ENCODE assay signal across 1 cellular context in the genomic region with DNA sequence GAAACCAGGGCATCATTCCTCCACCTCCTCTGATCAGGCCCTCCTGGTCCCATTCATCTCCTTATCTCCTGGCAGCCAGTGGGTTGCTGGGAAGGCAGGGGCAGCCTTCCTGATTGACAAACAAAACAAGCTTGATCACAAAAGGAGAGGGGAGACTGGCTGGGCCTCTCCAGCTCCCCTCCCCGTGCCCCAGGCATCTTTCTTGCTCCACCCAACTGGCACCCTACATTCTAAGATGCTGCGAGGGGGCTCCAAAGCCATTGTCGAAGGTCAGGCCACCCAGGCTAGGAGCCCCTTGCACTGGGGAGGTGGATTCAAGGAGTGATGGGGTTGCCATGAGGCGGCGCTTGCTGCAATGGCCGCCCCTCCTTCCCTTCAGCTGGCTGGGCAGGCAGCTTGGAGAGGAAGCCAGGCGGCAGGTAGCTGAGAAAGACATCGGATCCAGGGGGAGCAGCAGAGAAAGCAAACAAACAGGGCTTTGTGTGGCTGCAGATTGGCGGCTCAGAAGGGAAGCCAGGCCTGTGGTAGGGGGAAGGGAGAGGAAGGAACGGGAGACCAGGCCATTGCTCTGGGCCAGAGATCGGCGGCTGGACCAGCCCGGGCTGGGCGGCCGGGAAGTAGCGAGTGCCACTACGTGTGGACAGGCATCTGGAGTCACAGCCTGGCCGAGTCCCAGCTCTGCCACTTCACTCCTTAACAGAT.
TF ChIP-seq lines count a peak whose summit lies in the region.

No MANE protein-coding gene starts in this region.

TF ChIP-seq in HepG2, 621 proteins besides CTCF, POLR2A, EP300 and RAD21 (continued from another document and continues in another):
- TF ChIP-seq, protein P1, sequence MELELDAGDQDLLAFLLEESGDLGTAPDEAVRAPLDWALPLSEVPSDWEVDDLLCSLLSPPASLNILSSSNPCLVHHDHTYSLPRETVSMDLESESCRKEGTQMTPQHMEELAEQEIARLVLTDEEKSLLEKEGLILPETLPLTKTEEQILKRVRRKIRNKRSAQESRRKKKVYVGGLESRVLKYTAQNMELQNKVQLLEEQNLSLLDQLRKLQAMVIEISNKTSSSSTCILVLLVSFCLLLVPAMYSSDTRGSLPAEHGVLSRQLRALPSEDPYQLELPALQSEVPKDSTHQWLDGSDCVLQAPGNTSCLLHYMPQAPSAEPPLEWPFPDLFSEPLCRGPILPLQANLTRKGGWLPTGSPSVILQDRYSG (CRISPR knock-in tag; IDR thresholded peaks at IDR 0.05), result no peak
- TF ChIP-seq CREBL2 (CRISPR knock-in tag; IDR thresholded peaks at IDR 0.05; ENCODE audit: borderline replicate concordance) (no peak), PHF5A (CRISPR knock-in tag; IDR thresholded peaks at IDR 0.05; ENCODE audit: low read depth, unreplicated experiment) (no peak), RFXANK (CRISPR knock-in tag; IDR thresholded peaks at IDR 0.05) (no peak), ZNF263 (CRISPR knock-in tag; IDR thresholded peaks at IDR 0.05) (no peak; the same call in 1 of the 2 replicates), ZNF629 (CRISPR knock-in tag; conservative IDR thresholded peaks at IDR 0.05) (peak; percentile 15; the same call in 1 of the 2 replicates), PHF8 (CRISPR knock-in tag; IDR thresholded peaks at IDR 0.05) (no peak; the same call in none of the 2 replicates), MEIS2 (CRISPR knock-in tag; IDR thresholded peaks at IDR 0.05) (no peak), ZNF597 (CRISPR knock-in tag; IDR thresholded peaks at IDR 0.05) (no peak), CERS6 (CRISPR knock-in tag; IDR thresholded peaks at IDR 0.05) (no peak), NFKBIZ (CRISPR knock-in tag; IDR thresholded peaks at IDR 0.05) (peak; percentile 31; the same call in 1 of the 2 replicates), MBNL3 (CRISPR knock-in tag; conservative IDR thresholded peaks at IDR 0.05) (no peak), PLSCR1 (CRISPR knock-in tag; IDR thresholded peaks at IDR 0.05; ENCODE audit: borderline replicate concordance) (no peak), MED8 (CRISPR knock-in tag; IDR thresholded peaks at IDR 0.05; ENCODE audit: insufficient replicate concordance) (peak; percentile 29), ZNF484 (CRISPR knock-in tag; IDR thresholded peaks at IDR 0.05; ENCODE audit: borderline replicate concordance, low read depth) (no peak), AGO2 (optimal IDR thresholded peaks at IDR 0.05; ENCODE audit: low read depth, low read length) (no peak), ZNF652 (CRISPR knock-in tag; IDR thresholded peaks at IDR 0.05; ENCODE audit: borderline replicate concordance, low read depth) (peak; percentile 52; the same call in 1 of the 2 replicates), SRY (CRISPR knock-in tag; IDR thresholded peaks at IDR 0.05) (no peak), ZNF430 (CRISPR knock-in tag; IDR thresholded peaks at IDR 0.05) (no peak), KDM2A (CRISPR knock-in tag; IDR thresholded peaks at IDR 0.05; ENCODE audit: borderline replicate concordance, low read depth) (peak; percentile 64), TCF7 (IDR thresholded peaks at IDR 0.05; ENCODE audit: low read depth) (no peak), MTF2 (CRISPR knock-in tag; IDR thresholded peaks at IDR 0.05; ENCODE audit: borderline replicate concordance) (0 out of 2 replicates have a peak, but pooled peaks have one; percentile 9), FOSL2 (CRISPR knock-in tag; IDR thresholded peaks at IDR 0.05) (no peak), CBFB (CRISPR knock-in tag; IDR thresholded peaks at IDR 0.05) (no peak), ZSCAN22 (CRISPR knock-in tag; IDR thresholded peaks at IDR 0.05) (no peak), CC2D1A (CRISPR knock-in tag; IDR thresholded peaks at IDR 0.05) (no peak), ZGPAT (CRISPR knock-in tag; IDR thresholded peaks at IDR 0.05) (peak; percentile 24), TRAFD1 (CRISPR knock-in tag; IDR thresholded peaks at IDR 0.05; ENCODE audit: borderline replicate concordance) (peak; percentile 77; the same call in 1 of the 2 replicates)
- TF ChIP-seq, protein P2, sequence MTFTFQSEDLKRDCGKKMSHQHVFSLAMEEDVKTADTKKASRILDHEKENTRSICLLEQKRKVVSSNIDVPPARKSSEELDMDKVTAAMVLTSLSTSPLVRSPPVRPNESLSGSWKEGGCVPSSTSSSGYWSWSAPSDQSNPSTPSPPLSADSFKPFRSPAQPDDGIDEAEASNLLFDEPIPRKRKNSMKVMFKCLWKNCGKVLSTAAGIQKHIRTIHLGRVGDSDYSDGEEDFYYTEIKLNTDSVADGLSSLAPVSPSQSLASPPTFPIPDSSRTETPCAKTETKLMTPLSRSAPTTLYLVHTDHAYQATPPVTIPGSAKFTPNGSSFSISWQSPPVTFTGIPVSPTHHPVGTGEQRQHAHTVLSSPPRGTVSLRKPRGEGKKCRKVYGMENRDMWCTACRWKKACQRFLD (CRISPR knock-in tag; IDR thresholded peaks at IDR 0.05; ENCODE audit: borderline replicate concordance), result no peak
- TF ChIP-seq, protein P3, sequence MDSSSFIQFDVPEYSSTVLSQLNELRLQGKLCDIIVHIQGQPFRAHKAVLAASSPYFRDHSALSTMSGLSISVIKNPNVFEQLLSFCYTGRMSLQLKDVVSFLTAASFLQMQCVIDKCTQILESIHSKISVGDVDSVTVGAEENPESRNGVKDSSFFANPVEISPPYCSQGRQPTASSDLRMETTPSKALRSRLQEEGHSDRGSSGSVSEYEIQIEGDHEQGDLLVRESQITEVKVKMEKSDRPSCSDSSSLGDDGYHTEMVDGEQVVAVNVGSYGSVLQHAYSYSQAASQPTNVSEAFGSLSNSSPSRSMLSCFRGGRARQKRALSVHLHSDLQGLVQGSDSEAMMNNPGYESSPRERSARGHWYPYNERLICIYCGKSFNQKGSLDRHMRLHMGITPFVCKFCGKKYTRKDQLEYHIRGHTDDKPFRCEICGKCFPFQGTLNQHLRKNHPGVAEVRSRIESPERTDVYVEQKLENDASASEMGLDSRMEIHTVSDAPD (CRISPR knock-in tag; IDR thresholded peaks at IDR 0.05), result no peak
- TF ChIP-seq, protein P4, sequence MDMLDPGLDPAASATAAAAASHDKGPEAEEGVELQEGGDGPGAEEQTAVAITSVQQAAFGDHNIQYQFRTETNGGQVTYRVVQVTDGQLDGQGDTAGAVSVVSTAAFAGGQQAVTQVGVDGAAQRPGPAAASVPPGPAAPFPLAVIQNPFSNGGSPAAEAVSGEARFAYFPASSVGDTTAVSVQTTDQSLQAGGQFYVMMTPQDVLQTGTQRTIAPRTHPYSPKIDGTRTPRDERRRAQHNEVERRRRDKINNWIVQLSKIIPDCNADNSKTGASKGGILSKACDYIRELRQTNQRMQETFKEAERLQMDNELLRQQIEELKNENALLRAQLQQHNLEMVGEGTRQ (IDR thresholded peaks at IDR 0.05; ENCODE audit: low read depth, low read length), result no peak
- TF ChIP-seq, protein P4 (CRISPR knock-in tag; IDR thresholded peaks at IDR 0.05; ENCODE audit: borderline replicate concordance), result no peak
- TF ChIP-seq, protein P5, sequence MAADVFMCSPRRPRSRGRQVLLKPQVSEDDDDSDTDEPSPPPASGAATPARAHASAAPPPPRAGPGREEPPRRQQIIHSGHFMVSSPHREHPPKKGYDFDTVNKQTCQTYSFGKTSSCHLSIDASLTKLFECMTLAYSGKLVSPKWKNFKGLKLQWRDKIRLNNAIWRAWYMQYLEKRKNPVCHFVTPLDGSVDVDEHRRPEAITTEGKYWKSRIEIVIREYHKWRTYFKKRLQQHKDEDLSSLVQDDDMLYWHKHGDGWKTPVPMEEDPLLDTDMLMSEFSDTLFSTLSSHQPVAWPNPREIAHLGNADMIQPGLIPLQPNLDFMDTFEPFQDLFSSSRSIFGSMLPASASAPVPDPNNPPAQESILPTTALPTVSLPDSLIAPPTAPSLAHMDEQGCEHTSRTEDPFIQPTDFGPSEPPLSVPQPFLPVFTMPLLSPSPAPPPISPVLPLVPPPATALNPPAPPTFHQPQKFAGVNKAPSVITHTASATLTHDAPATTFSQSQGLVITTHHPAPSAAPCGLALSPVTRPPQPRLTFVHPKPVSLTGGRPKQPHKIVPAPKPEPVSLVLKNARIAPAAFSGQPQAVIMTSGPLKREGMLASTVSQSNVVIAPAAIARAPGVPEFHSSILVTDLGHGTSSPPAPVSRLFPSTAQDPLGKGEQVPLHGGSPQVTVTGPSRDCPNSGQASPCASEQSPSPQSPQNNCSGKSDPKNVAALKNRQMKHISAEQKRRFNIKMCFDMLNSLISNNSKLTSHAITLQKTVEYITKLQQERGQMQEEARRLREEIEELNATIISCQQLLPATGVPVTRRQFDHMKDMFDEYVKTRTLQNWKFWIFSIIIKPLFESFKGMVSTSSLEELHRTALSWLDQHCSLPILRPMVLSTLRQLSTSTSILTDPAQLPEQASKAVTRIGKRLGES (CRISPR knock-in tag; IDR thresholded peaks at IDR 0.05; ENCODE audit: borderline replicate concordance), result no peak
- TF ChIP-seq, protein P6, sequence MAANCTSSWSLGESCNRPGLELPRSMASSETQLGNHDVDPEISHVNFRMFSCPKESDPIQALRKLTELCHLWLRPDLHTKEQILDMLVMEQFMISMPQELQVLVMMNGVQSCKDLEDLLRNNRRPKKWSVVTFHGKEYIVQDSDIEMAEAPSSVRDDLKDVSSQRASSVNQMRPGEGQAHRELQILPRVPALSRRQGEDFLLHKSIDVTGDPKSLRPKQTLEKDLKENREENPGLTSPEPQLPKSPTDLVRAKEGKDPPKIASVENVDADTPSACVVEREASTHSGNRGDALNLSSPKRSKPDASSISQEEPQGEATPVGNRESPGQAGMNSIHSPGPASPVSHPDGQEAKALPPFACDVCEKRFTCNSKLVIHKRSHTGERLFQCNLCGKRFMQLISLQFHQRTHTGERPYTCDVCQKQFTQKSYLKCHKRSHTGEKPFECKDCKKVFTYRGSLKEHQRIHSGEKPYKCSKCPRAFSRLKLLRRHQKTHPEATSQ (CRISPR knock-in tag; IDR thresholded peaks at IDR 0.05; ENCODE audit: borderline replicate concordance), result no peak
